ENCODE assay signal across 8 cellular contexts in genomic region chr7:39746162-39746782, GRCh38.
DNase-seq lines count a peak whose midpoint lies in the region; ATAC-seq, FAIRE-seq and TF ChIP-seq lines count a peak whose summit lies in the region.

No MANE protein-coding gene starts in this region.

- peak; percentile 68 for TF ChIP-seq RAD21 in HepG2 (CRISPR knock-in tag; IDR thresholded peaks at IDR 0.05)

- H4K20me1 ChIP-seq in HepG2 (ENCODE audit: insufficient read depth, low read length) = no peaks in the 10 kb centered on the region

- no peak overlapping the region for H3K27ac Mint-ChIP-seq in activated B cell treated with CpG ODN at 0.5 μM for 24 hours

- TF ChIP-seq POLR2A in HepG2 (IDR thresholded peaks at IDR 0.05; ENCODE audit: insufficient read depth in 1 of 2, low read depth in 2 of 2, low read length in 2 of 2) = no peak

- DNase-seq in EH (ENCODE audit: low read depth) (peak; percentile 84), NCI-H2227 (lab: John Stamatoyannopoulos, UW; ENCODE audit: unreplicated experiment) (peak; percentile 79), activated B cell treated with CpG ODN at 0.5 μM for 24 hours (no peak), choroid plexus epithelial cell (ENCODE audit: low read depth) (peak; percentile 87), HepG2 (ENCODE audit: low spot score) (peak; percentile 54)
- DNase-seq in stimulated activated CD4-positive, alpha-beta T cell treated with anti-CD3 and anti-CD28 coated beads, TNF-alpha, amount 100 ng/mL, for 24 hours (ENCODE audit: low read depth in 3 of 3) = peak; percentile 33 to 40 (median 38)

- no peak overlapping the region for H3K4me3 ChIP-seq in choroid plexus epithelial cell (ENCODE audit: low read depth, low read length)
- H3K4me3 ChIP-seq in HepG2 (replicated peaks in 1 of 3; ENCODE audit: insufficient read depth in 1 of 3, low read depth in 2 of 3, low read length in 3 of 3) = no peak overlapping the region

- no peak overlapping the region for H3K9ac ChIP-seq in HepG2 (ENCODE audit: insufficient read depth, low read depth, low read length)

- H3K27me3 Mint-ChIP-seq in activated B cell treated with CpG ODN at 0.5 μM for 24 hours = no peaks in the 10 kb centered on the region

- peaks cover 20% of the 10 kb centered on the region for H3K4me1 ChIP-seq in HepG2 (ENCODE audit: insufficient read depth, low read length)

- POLR2A ChIA-PET in activated B cell treated with CpG ODN at 0.5 μM for 24 hours (lab: Charles Lee) (interaction anchor here (0.6 kb wide), 1 partner anchor 122 kb away, joined by 4 read pairs; no protein-coding TSS in a partner anchor), HepG2 (lab: Yijun Ruan, JAX) (no interaction called here)

- H3K79me2 ChIP-seq in HepG2 (ENCODE audit: insufficient read depth, low read length) = no peaks in the 10 kb centered on the region

- WGBS in HepG2 (ENCODE audit: low lambda C conversion rate) = 30% methylated on average over 11 of the region's 11 CpGs

- no peaks in the 10 kb centered on the region for H3K9me3 Mint-ChIP-seq in activated B cell treated with CpG ODN at 0.5 μM for 24 hours

- intact Hi-C loops in activated B cell treated with CpG ODN at 0.5 μM for 24 hours (cut with micrococcal nuclease) = loop anchor here (1.0 to 5.0 kb wide), 3 partner anchors 13 to 166 kb away; no protein-coding TSS in a partner anchor
- intact Hi-C loops in HepG2 (cut with micrococcal nuclease; ENCODE audit: unreplicated experiment) = loop anchor here (1.0 kb wide), 1 partner anchor 166 kb away; no protein-coding TSS in a partner anchor

- no peaks in the 10 kb centered on the region for H3K27me3 ChIP-seq in HepG2 (ENCODE audit: control insufficient read depth in 1 of 2, insufficient read depth in 2 of 2, low read length in 2 of 2)

- H3K9me3 ChIP-seq in HepG2 (ENCODE audit: low read length) = no peaks in the 10 kb centered on the region

- ATAC-seq in HG02798 (IDR thresholded peaks at IDR 0.05; ENCODE audit: poor library complexity, unreplicated experiment) = peak; percentile 49
- peak; percentile 61 for ATAC-seq in activated B cell treated with CpG ODN at 0.5 μM for 24 hours (ENCODE audit: low read depth)
- peak; percentile 72 for ATAC-seq in HepG2
- no peak for ATAC-seq in HG03097 (IDR thresholded peaks at IDR 0.05; ENCODE audit: low FRiP score, unreplicated experiment)

- H2AFZ ChIP-seq in HepG2 (ENCODE audit: low read length) = no peak overlapping the region

- peaks cover 24% of the 10 kb centered on the region for H3K36me3 Mint-ChIP-seq in activated B cell treated with CpG ODN at 0.5 μM for 24 hours (ENCODE audit: low read depth)

- no TSS peak for BruUV-seq in HepG2 (replicated peaks; lab: Mats Ljungman, UMichigan)

- TF ChIP-seq EP300 in HepG2 (IDR thresholded peaks at IDR 0.05; ENCODE audit: low read depth in 2 of 2, low read length in 2 of 2) (no peak), HepG2 (CRISPR knock-in tag; IDR thresholded peaks at IDR 0.05; ENCODE audit: borderline replicate concordance) (no peak)

- in situ Hi-C loops in HepG2 (cut with HindIII; ENCODE audit: extremely low pct_ligation_motif_present, low pct_unique_long_range_greater_than_20kb) = loop anchor here (5.0 kb wide), 1 partner anchor 164 kb away; no protein-coding TSS in a partner anchor

- H3K36me3 ChIP-seq in HepG2 (replicated peaks in 1 of 2; ENCODE audit: control insufficient read depth in 1 of 2, insufficient read depth in 2 of 2, low read length in 2 of 2) = no peaks in the 10 kb centered on the region

- no peak overlapping the region for H3K4me2 ChIP-seq in HepG2 (ENCODE audit: low read depth, low read length)

- H3K4me1 Mint-ChIP-seq in activated B cell treated with CpG ODN at 0.5 μM for 24 hours = peaks cover 19% of the 10 kb centered on the region

- peak; percentile 48 for FAIRE-seq in HepG2 (lab: Jason Lieb, UNC)

- CTCF ChIA-PET in activated B cell treated with CpG ODN at 0.5 μM for 24 hours (lab: Charles Lee) = interaction anchor here (0.6 to 12.5 kb wide), 12 partner anchors 8 to 221 kb away, joined by 3 to 327 read pairs (median 4); partner anchors contain the start of gene YAE1
- CTCF ChIA-PET in HepG2 (lab: Yijun Ruan, JAX; ENCODE audit: low intra/inter-chr PET ratio, low total read pairs) = interaction anchor here (0.6 to 2.8 kb wide), 2 partner anchors 50 to 165 kb away, joined by 3 to 53 read pairs; no protein-coding TSS in a partner anchor

- no peak for TF ChIP-seq CTCF in activated B cell treated with CpG ODN at 0.5 μM for 24 hours (IDR thresholded peaks at IDR 0.05)
- TF ChIP-seq CTCF in choroid plexus epithelial cell (conservative IDR thresholded peaks at IDR 0.05; ENCODE audit: low read depth, low read length) = peak; percentile 90
- TF ChIP-seq CTCF in HepG2 (CRISPR knock-in tag; IDR thresholded peaks at IDR 0.05) = peak; percentile 84

- no peak overlapping the region for H3K27ac ChIP-seq in HepG2 (ENCODE audit: extremely low read length, insufficient read depth, low read length)

- H3K4me3 Mint-ChIP-seq in activated B cell treated with CpG ODN at 0.5 μM for 24 hours = no peak overlapping the region

TF ChIP-seq in HepG2, 621 proteins besides CTCF, POLR2A, EP300 and RAD21 (continues in another document):
- TF ChIP-seq SRSF9 (IDR thresholded peaks at IDR 0.05; ENCODE audit: borderline replicate concordance, insufficient read depth, low read depth, low read length, poor library complexity, severe bottlenecking) (no peak), TOE1 (CRISPR knock-in tag; IDR thresholded peaks at IDR 0.05) (no peak), ZNF746 (CRISPR knock-in tag; IDR thresholded peaks at IDR 0.05) (no peak), RERE (CRISPR knock-in tag; IDR thresholded peaks at IDR 0.05; ENCODE audit: low read depth) (no peak), ZNF7 (CRISPR knock-in tag; IDR thresholded peaks at IDR 0.05) (no peak), ZNF879 (CRISPR knock-in tag; IDR thresholded peaks at IDR 0.05) (no peak), CREB1 (IDR thresholded peaks at IDR 0.05) (no peak), CREB1 (CRISPR knock-in tag; IDR thresholded peaks at IDR 0.05) (no peak), ZZZ3 (CRISPR knock-in tag; IDR thresholded peaks at IDR 0.05; ENCODE audit: borderline replicate concordance) (no peak), CHCHD3 (CRISPR knock-in tag; IDR thresholded peaks at IDR 0.05) (no peak), MAZ (IDR thresholded peaks at IDR 0.05; ENCODE audit: borderline replicate concordance, low read depth, low read length) (no peak), MAZ (CRISPR knock-in tag; IDR thresholded peaks at IDR 0.05; ENCODE audit: low read depth) (no peak), ZKSCAN1 (IDR thresholded peaks at IDR 0.05; ENCODE audit: low read length) (no peak), SALL1 (CRISPR knock-in tag; IDR thresholded peaks at IDR 0.05) (0 out of 2 replicates have a peak, but pooled peaks have one; percentile 24), ZNF34 (CRISPR knock-in tag; IDR thresholded peaks at IDR 0.05; ENCODE audit: borderline replicate concordance) (no peak), ZNF331 (CRISPR knock-in tag; IDR thresholded peaks at IDR 0.05) (0 out of 2 replicates have a peak, but pooled peaks have one; percentile 13), ZSCAN25 (CRISPR knock-in tag; IDR thresholded peaks at IDR 0.05) (no peak), ZNF17 (CRISPR knock-in tag; IDR thresholded peaks at IDR 0.05) (no peak), TBL1XR1 (IDR thresholded peaks at IDR 0.05; ENCODE audit: borderline replicate concordance, low read length, partially characterized antibody) (no peak), ZBTB42 (CRISPR knock-in tag; IDR thresholded peaks at IDR 0.05) (no peak)
